1 cellular context compared by ENCODE assay signal in the genomic region with DNA sequence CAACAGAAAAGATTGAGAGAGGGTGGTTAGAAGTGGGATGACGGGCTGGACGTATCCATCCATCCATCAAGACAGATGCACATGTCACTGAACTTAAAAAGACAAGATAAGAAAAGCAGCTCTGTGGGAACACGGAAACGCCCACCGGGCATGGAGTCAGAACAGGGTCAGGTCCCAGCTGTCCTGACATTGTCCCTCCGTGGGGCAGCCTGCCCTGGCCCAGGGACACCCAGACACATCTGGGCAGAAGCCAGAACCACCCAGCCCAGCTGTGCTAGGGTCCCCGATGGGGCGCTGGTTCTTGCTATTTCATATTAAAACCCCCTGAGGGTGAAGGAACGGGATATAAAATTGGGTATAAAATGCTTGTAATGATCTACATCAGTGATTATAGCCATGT.
TF ChIP-seq lines count a peak whose summit lies in the region.

No MANE protein-coding gene starts in this region.

TF ChIP-seq in SK-N-SH, 30 proteins besides CTCF, POLR2A, EP300 and RAD21 (continued from another document):
- TF ChIP-seq, protein P1, sequence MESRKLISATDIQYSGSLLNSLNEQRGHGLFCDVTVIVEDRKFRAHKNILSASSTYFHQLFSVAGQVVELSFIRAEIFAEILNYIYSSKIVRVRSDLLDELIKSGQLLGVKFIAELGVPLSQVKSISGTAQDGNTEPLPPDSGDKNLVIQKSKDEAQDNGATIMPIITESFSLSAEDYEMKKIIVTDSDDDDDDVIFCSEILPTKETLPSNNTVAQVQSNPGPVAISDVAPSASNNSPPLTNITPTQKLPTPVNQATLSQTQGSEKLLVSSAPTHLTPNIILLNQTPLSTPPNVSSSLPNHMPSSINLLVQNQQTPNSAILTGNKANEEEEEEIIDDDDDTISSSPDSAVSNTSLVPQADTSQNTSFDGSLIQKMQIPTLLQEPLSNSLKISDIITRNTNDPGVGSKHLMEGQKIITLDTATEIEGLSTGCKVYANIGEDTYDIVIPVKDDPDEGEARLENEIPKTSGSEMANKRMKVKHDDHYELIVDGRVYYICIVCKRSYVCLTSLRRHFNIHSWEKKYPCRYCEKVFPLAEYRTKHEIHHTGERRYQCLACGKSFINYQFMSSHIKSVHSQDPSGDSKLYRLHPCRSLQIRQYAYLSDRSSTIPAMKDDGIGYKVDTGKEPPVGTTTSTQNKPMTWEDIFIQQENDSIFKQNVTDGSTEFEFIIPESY (IDR thresholded peaks at IDR 0.05; ENCODE audit: borderline replicate concordance, low read depth), result no peak
- TF ChIP-seq YY1 (IDR thresholded peaks at IDR 0.05; ENCODE audit: low read depth) (no peak), SIN3A (IDR thresholded peaks at IDR 0.05; ENCODE audit: borderline replicate concordance, low read depth, low read length) (no peak), RCOR1 (IDR thresholded peaks at IDR 0.05; ENCODE audit: low read length) (no peak), TCF12 (IDR thresholded peaks at IDR 0.05) (no peak), RXRA (IDR thresholded peaks at IDR 0.05; ENCODE audit: borderline replicate concordance, low read depth) (no peak), FOSL2 (IDR thresholded peaks at IDR 0.05; ENCODE audit: borderline replicate concordance, low read depth) (no peak), EZH2phosphoT487 (IDR thresholded peaks at IDR 0.05; ENCODE audit: borderline replicate concordance, low read depth) (no peak), NRF1 (IDR thresholded peaks at IDR 0.05; ENCODE audit: low read depth, low read length) (no peak)
- TF ChIP-seq, protein P2, sequence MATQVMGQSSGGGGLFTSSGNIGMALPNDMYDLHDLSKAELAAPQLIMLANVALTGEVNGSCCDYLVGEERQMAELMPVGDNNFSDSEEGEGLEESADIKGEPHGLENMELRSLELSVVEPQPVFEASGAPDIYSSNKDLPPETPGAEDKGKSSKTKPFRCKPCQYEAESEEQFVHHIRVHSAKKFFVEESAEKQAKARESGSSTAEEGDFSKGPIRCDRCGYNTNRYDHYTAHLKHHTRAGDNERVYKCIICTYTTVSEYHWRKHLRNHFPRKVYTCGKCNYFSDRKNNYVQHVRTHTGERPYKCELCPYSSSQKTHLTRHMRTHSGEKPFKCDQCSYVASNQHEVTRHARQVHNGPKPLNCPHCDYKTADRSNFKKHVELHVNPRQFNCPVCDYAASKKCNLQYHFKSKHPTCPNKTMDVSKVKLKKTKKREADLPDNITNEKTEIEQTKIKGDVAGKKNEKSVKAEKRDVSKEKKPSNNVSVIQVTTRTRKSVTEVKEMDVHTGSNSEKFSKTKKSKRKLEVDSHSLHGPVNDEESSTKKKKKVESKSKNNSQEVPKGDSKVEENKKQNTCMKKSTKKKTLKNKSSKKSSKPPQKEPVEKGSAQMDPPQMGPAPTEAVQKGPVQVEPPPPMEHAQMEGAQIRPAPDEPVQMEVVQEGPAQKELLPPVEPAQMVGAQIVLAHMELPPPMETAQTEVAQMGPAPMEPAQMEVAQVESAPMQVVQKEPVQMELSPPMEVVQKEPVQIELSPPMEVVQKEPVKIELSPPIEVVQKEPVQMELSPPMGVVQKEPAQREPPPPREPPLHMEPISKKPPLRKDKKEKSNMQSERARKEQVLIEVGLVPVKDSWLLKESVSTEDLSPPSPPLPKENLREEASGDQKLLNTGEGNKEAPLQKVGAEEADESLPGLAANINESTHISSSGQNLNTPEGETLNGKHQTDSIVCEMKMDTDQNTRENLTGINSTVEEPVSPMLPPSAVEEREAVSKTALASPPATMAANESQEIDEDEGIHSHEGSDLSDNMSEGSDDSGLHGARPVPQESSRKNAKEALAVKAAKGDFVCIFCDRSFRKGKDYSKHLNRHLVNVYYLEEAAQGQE (IDR thresholded peaks at IDR 0.05; ENCODE audit: low read depth, low read length), result no peak
